ENCODE assay signal across 21 cellular contexts in genomic region chr15:96869122-96869521, GRCh38.
"Had no signal": no experiment of that assay in that cellular context is flagged by ENCODE, and none has a peak within 500 bp of the region (broad histone marks: within the 10 kb centered on the region; RNA-seq: fewer than 3 reads in every experiment).

No MANE protein-coding gene starts in this region.

- H3K36me3 ChIP-seq: gastrocnemius medialis, heart right ventricle, lower lobe of right lung, upper lobe of right lung had no signal

- H3K27me3 ChIP-seq: gastrocnemius medialis, heart right ventricle had no signal

- H3K4me1 ChIP-seq: gastrocnemius medialis, heart right ventricle, lower lobe of right lung, upper lobe of right lung had no signal

- H3K4me3 Mint-ChIP-seq: activated CD4-positive, alpha-beta T cell treated with anti-CD3 and anti-CD28 coated beads, Interleukin-2, amount 10 ng/mL, durations not matched to agents 24 days and 14 days; activated CD8-positive, alpha-beta T cell treated with anti-CD3 and anti-CD28 coated beads for 36 hours; activated naive CD8-positive, alpha-beta T cell treated with anti-CD3 and anti-CD28 coated beads, Interleukin-2, amount 10 ng/mL, durations not matched to agents 7 days and 5 days; endodermal cell; nephron progenitor cell; T-cell had no signal

- ATAC-seq: activated CD8-positive, alpha-beta T cell treated with anti-CD3 and anti-CD28 coated beads for 36 hours; gastrocnemius medialis; heart right ventricle; lower lobe of right lung; T-cell; upper lobe of right lung had no signal

- H3K36me3 Mint-ChIP-seq: activated naive CD8-positive, alpha-beta T cell treated with anti-CD3 and anti-CD28 coated beads, Interleukin-2, amount 10 ng/mL, durations not matched to agents 7 days and 5 days; T-cell had no signal

- H3K4me1 Mint-ChIP-seq: activated CD4-positive, alpha-beta T cell treated with anti-CD3 and anti-CD28 coated beads, Interleukin-2, amount 10 ng/mL, durations not matched to agents 24 days and 14 days; activated naive CD8-positive, alpha-beta T cell treated with anti-CD3 and anti-CD28 coated beads, Interleukin-2, amount 10 ng/mL, durations not matched to agents 7 days and 5 days; T-cell had no signal

- H3K9me3 ChIP-seq: gastrocnemius medialis, lower lobe of right lung, upper lobe of right lung had no signal

- H3K4me3 ChIP-seq: gastrocnemius medialis, heart right ventricle, lower lobe of right lung, upper lobe of right lung had no signal

- DNase-seq: activated CD4-positive, alpha-beta T cell treated with anti-CD3 and anti-CD28 coated beads, Interleukin-2, amount 10 ng/mL, durations not matched to agents 24 days and 14 days; activated CD8-positive, alpha-beta T cell treated with anti-CD3 and anti-CD28 coated beads for 36 hours; activated naive CD4-positive, alpha-beta T cell treated with Interleukin-2 at 50 U/mL for 16 hours; activated naive CD8-positive, alpha-beta T cell treated with anti-CD3 and anti-CD28 coated beads, Interleukin-2, amount 10 ng/mL, durations not matched to agents 7 days and 5 days; activated T-cell treated with anti-CD3 and anti-CD28 coated beads, Interleukin-2, amount 50 U/mL, for 1 hour; amygdala; caudate nucleus; endodermal cell; erythroblast; gastrocnemius medialis; heart right ventricle; lower lobe of right lung; midbrain; nephron progenitor cell; nucleus accumbens; posterior cingulate gyrus; retina; stimulated activated naive CD4-positive, alpha-beta T cell; T-cell; upper lobe of right lung had no signal

- H3K27me3 Mint-ChIP-seq: activated CD4-positive, alpha-beta T cell treated with anti-CD3 and anti-CD28 coated beads, Interleukin-2, amount 10 ng/mL, durations not matched to agents 24 days and 14 days; activated naive CD8-positive, alpha-beta T cell treated with anti-CD3 and anti-CD28 coated beads, Interleukin-2, amount 10 ng/mL, durations not matched to agents 7 days and 5 days; T-cell had no signal

- H3K27ac Mint-ChIP-seq: activated CD4-positive, alpha-beta T cell treated with anti-CD3 and anti-CD28 coated beads, Interleukin-2, amount 10 ng/mL, durations not matched to agents 24 days and 14 days; activated CD8-positive, alpha-beta T cell treated with anti-CD3 and anti-CD28 coated beads for 36 hours; activated naive CD8-positive, alpha-beta T cell treated with anti-CD3 and anti-CD28 coated beads, Interleukin-2, amount 10 ng/mL, durations not matched to agents 7 days and 5 days; activated T-helper 2 cell treated with anti-CD3 and anti-CD28 coated beads, Interferon-gamma antibody, Interleukin-2, Interleukin-4, amounts not matched to agents 10 μg/mL and 5 μg/mL and 100 μg/mL, durations not matched to agents 14 hours and 24 hours and 36 hours; endodermal cell; nephron progenitor cell; T-cell had no signal

- H3K27ac ChIP-seq: gastrocnemius medialis, heart right ventricle, lower lobe of right lung, upper lobe of right lung had no signal
